Comparison of ENCODE assay signal across 21 cellular contexts in genomic region chr5:10220253-10220652, GRCh38. TPM values are rescaled to one million over a fixed set of nuclear protein-coding genes. Genes with fewer than 3 reads are reported as not detected.
DNase-seq lines count a peak whose midpoint lies in the region; TF ChIP-seq lines count a peak whose summit lies in the region.
"Had no signal": no experiment of that assay in that cellular context is flagged by ENCODE, and none has a peak within 500 bp of the region (broad histone marks: within the 10 kb centered on the region; RNA-seq: fewer than 3 reads in every experiment).

No MANE protein-coding gene starts in this region.

- 94 to 95% methylated on average over 6 to 8 of the region's 8 CpGs for WGBS in endodermal cell (ENCODE audit: insufficient coverage in 1 of 2, insufficient read length in 1 of 2), 2 experiments

- H3K36me3 Mint-ChIP-seq in endodermal cell (ENCODE audit: low read depth) (peaks cover 33% of the 10 kb centered on the region), mesothelial cell of epicardium (peaks cover 18% of the 10 kb centered on the region)

- H3K27me3 ChIP-seq in BJ (ENCODE audit: control insufficient read depth, insufficient read depth, low read length) (no peaks in the 10 kb centered on the region), endodermal cell (ENCODE audit: control insufficient read depth, insufficient read depth, low read length, poor library complexity, severe bottlenecking) (no peaks in the 10 kb centered on the region), neural cell (ENCODE audit: insufficient read depth, low read depth, low read length) (no peaks in the 10 kb centered on the region)
- H3K27me3 ChIP-seq: adrenal gland, BE2C, spleen had no signal

- no peak overlapping the region for H3K9ac ChIP-seq in endodermal cell (ENCODE audit: extremely low read depth, low read length, poor library complexity, severe bottlenecking)
- H3K9ac ChIP-seq in neural cell (ENCODE audit: low read length), result no peak overlapping the region
- H3K9ac ChIP-seq: GM23248 had no signal

- H3K36me3 ChIP-seq in BJ (ENCODE audit: control insufficient read depth, insufficient read depth, low read length) (no peaks in the 10 kb centered on the region), endodermal cell (ENCODE audit: control insufficient read depth, insufficient read depth, low read length) (peaks cover 4% of the 10 kb centered on the region), neural cell (ENCODE audit: insufficient read depth, low read length) (no peaks in the 10 kb centered on the region)
- H3K36me3 ChIP-seq: adrenal gland, BE2C had no signal

- H3K4me3 Mint-ChIP-seq in endodermal cell (no peak overlapping the region), mesothelial cell of epicardium (no peak overlapping the region)
- H3K4me3 Mint-ChIP-seq: activated CD8-positive, alpha-beta T cell treated with anti-CD3 and anti-CD28 coated beads for 36 hours had no signal

- H3K9me3 ChIP-seq in endodermal cell (ENCODE audit: control insufficient read depth, low read length), result peaks cover 8% of the 10 kb centered on the region
- H3K9me3 ChIP-seq in neural cell (ENCODE audit: low read length), result no peaks in the 10 kb centered on the region
- H3K9me3 ChIP-seq: adrenal gland had no signal

- H3K4me1 ChIP-seq in endodermal cell (ENCODE audit: control insufficient read depth, insufficient read depth, low read length), result no peaks in the 10 kb centered on the region
- H3K4me1 ChIP-seq: adrenal gland, BE2C, spleen, tibial artery had no signal

- no peak for TF ChIP-seq RAD21 in neural cell (conservative IDR thresholded peaks at IDR 0.05)

- H3K4me3 ChIP-seq in BJ (ENCODE audit: low read depth, low read length) (no peak overlapping the region), endodermal cell (ENCODE audit: low read length) (no peak overlapping the region), neural cell (ENCODE audit: low read length) (no peak overlapping the region)
- H3K4me3 ChIP-seq: adrenal gland, GM23248, spleen, tibial artery had no signal

- H2AFZ ChIP-seq in neural cell (ENCODE audit: low read depth, low read length), result no peak overlapping the region
- H2AFZ ChIP-seq: GM23248 had no signal

- peak; percentile 40 for TF ChIP-seq CTCF in BJ (IDR thresholded peaks at IDR 0.05; ENCODE audit: insufficient read depth, low read depth, low read length)
- TF ChIP-seq CTCF in endodermal cell (conservative IDR thresholded peaks at IDR 0.05), result peak; percentile 59
- peak; percentile 19 for TF ChIP-seq CTCF in neural cell (IDR thresholded peaks at IDR 0.05; ENCODE audit: poor library complexity, severe bottlenecking)
- TF ChIP-seq CTCF in mesothelial cell of epicardium (IDR thresholded peaks at IDR 0.05; ENCODE audit: unreplicated experiment), result no peak

- H3K79me2 ChIP-seq in neural cell (replicated peaks; ENCODE audit: insufficient read depth, low read length), result no peaks in the 10 kb centered on the region

- CTCF ChIA-PET in BJ (lab: Yijun Ruan, JAX), result interaction anchor here (1.4 kb wide), 1 partner anchor 18 kb away, joined by 4 read pairs; no protein-coding TSS in a partner anchor

- no peaks in the 10 kb centered on the region for H3K9me2 ChIP-seq in neural cell (ENCODE audit: insufficient read depth, low read length)

- no peaks in the 10 kb centered on the region for H3K4me1 Mint-ChIP-seq in endodermal cell
- no peaks in the 10 kb centered on the region for H3K4me1 Mint-ChIP-seq in mesothelial cell of epicardium

- H4K20me1 ChIP-seq in neural cell (ENCODE audit: insufficient read depth), result no peaks in the 10 kb centered on the region

- H3K27ac Mint-ChIP-seq in endodermal cell (no peak overlapping the region), mesothelial cell of epicardium (no peak overlapping the region)
- H3K27ac Mint-ChIP-seq: activated CD8-positive, alpha-beta T cell treated with anti-CD3 and anti-CD28 coated beads for 36 hours had no signal

- no peaks in the 10 kb centered on the region for H3K27me3 Mint-ChIP-seq in endodermal cell (ENCODE audit: insufficient read depth)
- no peaks in the 10 kb centered on the region for H3K27me3 Mint-ChIP-seq in mesothelial cell of epicardium (ENCODE audit: low read depth)
- H3K27me3 Mint-ChIP-seq: activated CD8-positive, alpha-beta T cell treated with anti-CD3 and anti-CD28 coated beads for 36 hours had no signal

- DNase-seq in BJ (ENCODE audit: low read depth) (no peak), GM03348 (ENCODE audit: low spot score) (peak; percentile 23), endodermal cell (peak; percentile 57), mesothelial cell of epicardium (ENCODE audit: low spot score in 2 of 2, unreplicated experiment in 2 of 2) (no peak), NAMALWA (ENCODE audit: low spot score) (no peak), COLO668 (lab: John Stamatoyannopoulos, UW; ENCODE audit: unreplicated experiment) (no peak)
- DNase-seq: activated CD8-positive, alpha-beta T cell treated with anti-CD3 and anti-CD28 coated beads for 36 hours; activated T-cell treated with anti-CD3 and anti-CD28 coated beads for 4 hours; adrenal gland; BE2C; COR-L47; GM23248; NCI-H2107; NCI-H510A treated with DMSO at 0.1 percent for 48 hours; spleen; stimulated activated CD4-positive, alpha-beta T cell treated with anti-CD3 and anti-CD28 coated beads, Interleukin-4, amount 100 ng/mL, for 4 hours; stimulated activated naive CD8-positive, alpha-beta T cell treated with anti-CD3 and anti-CD28 coated beads, Interleukin-15, Interleukin-2, amounts not matched to agents 100 U/mL and 50 U/mL, for 24 hours; T1000; tibial artery had no signal

- H3K27ac ChIP-seq in endodermal cell (ENCODE audit: low read depth, low read length), result no peak overlapping the region
- H3K27ac ChIP-seq in neural cell (ENCODE audit: low read length), result no peak overlapping the region
- H3K27ac ChIP-seq: adrenal gland, GM23248, HL-60, spleen, tibial artery had no signal

- no peak for TF ChIP-seq EP300 in neural cell (conservative IDR thresholded peaks at IDR 0.05; ENCODE audit: poor library complexity, severe bottlenecking)

- no peaks in the 10 kb centered on the region for H3F3A ChIP-seq in neural cell (ENCODE audit: insufficient read depth, low read length, poor library complexity, severe bottlenecking)

- H3K9me3 Mint-ChIP-seq in endodermal cell (peaks cover 19% of the 10 kb centered on the region), mesothelial cell of epicardium (peaks cover 12% of the 10 kb centered on the region)

- no peak overlapping the region for H3K4me2 ChIP-seq in neural cell (ENCODE audit: low read length)

- POLR2A ChIA-PET in BJ (lab: Charles Lee), result no interaction called here

TF ChIP-seq in neural cell, 6 proteins besides CTCF, POLR2A, EP300 and RAD21:
- TF ChIP-seq SMC3 (conservative IDR thresholded peaks at IDR 0.05; ENCODE audit: poor library complexity), result no peak
- TF ChIP-seq, protein P1, sequence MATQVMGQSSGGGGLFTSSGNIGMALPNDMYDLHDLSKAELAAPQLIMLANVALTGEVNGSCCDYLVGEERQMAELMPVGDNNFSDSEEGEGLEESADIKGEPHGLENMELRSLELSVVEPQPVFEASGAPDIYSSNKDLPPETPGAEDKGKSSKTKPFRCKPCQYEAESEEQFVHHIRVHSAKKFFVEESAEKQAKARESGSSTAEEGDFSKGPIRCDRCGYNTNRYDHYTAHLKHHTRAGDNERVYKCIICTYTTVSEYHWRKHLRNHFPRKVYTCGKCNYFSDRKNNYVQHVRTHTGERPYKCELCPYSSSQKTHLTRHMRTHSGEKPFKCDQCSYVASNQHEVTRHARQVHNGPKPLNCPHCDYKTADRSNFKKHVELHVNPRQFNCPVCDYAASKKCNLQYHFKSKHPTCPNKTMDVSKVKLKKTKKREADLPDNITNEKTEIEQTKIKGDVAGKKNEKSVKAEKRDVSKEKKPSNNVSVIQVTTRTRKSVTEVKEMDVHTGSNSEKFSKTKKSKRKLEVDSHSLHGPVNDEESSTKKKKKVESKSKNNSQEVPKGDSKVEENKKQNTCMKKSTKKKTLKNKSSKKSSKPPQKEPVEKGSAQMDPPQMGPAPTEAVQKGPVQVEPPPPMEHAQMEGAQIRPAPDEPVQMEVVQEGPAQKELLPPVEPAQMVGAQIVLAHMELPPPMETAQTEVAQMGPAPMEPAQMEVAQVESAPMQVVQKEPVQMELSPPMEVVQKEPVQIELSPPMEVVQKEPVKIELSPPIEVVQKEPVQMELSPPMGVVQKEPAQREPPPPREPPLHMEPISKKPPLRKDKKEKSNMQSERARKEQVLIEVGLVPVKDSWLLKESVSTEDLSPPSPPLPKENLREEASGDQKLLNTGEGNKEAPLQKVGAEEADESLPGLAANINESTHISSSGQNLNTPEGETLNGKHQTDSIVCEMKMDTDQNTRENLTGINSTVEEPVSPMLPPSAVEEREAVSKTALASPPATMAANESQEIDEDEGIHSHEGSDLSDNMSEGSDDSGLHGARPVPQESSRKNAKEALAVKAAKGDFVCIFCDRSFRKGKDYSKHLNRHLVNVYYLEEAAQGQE (IDR thresholded peaks at IDR 0.05; ENCODE audit: borderline replicate concordance), result no peak

RNA-seq across cellular contexts. Expression of gene ATPSCKMT, which starts 29.4 kb away (rescaled TPM):
- polyA plus RNA-seq in BJ (2011; rRNA removed) (20.6 and 28.6 TPM in 2 replicates), neural cell (69.5 and 72.9 TPM in 2 replicates)
- polyA minus RNA-seq in BJ (2011; rRNA and poly(A)+ RNA removed), result 6.5 and 12.9 TPM in 2 replicates
- total RNA-seq in endodermal cell (10 to 100 TPM; 19.2 to 27.7 TPM), mesothelial cell of epicardium (23.3 to 26.8 TPM (median 24.0 TPM) in 3 replicates)
- 14.0 TPM for polyA plus RNA-seq in endodermal cell (2013, experiment 1 of 2)
- polyA plus RNA-seq in endodermal cell (2013, experiment 2 of 2), result 14.8 TPM
- 59.4 and 65.4 TPM in 2 replicates for polyA minus RNA-seq in neural cell

RNA-seq across cellular contexts. Expression of gene CCT5, which starts 29.8 kb away (rescaled TPM):
- polyA plus RNA-seq in BJ (2011; rRNA removed) (374 and 413 TPM in 2 replicates), neural cell (389 and 455 TPM in 2 replicates)
- 272 and 373 TPM in 2 replicates for polyA minus RNA-seq in BJ (2011; rRNA and poly(A)+ RNA removed)
- total RNA-seq in endodermal cell (100 to 1,000 TPM; 316 to 356 TPM), mesothelial cell of epicardium (141 to 145 TPM (median 142 TPM) in 3 replicates)
- 335 TPM for polyA plus RNA-seq in endodermal cell (2013, experiment 1 of 2)
- polyA plus RNA-seq in endodermal cell (2013, experiment 2 of 2), result 321 TPM
- 310 and 355 TPM in 2 replicates for polyA minus RNA-seq in neural cell

Comparison
In these comparisons a context has a peak if more than half of its experiments do, and no peak if none do; other contexts are left out.
1. DNase-seq: peak in GM03348 (single experiment) and endodermal cell (single experiment); none in BJ (single experiment), mesothelial cell of epicardium (0 of 2), NAMALWA (single experiment) and COLO668 (single experiment).